In genomic region chr11:73876424-73877300, GRCh38 we compare ENCODE assay signal across 1 cellular context.
TF ChIP-seq lines count a peak whose summit lies in the region.

Gene COA4 (minus strand): TSS chr11:73876846. CDS start chr11:73873378, 3,468 bp downstream.
Gene PAAF1 (plus strand): TSS chr11:73876999. CDS start chr11:73877022, 23 bp downstream.

TF ChIP-seq in HepG2, 621 proteins besides CTCF, POLR2A, EP300 and RAD21 (continued from another document and continues in another):
- TF ChIP-seq ZNF770 (CRISPR knock-in tag; IDR thresholded peaks at IDR 0.05) (no peak), HNRNPH1 (optimal IDR thresholded peaks at IDR 0.05; ENCODE audit: low read depth, low read length) (peak; percentile 64), PRDM4 (CRISPR knock-in tag; IDR thresholded peaks at IDR 0.05; ENCODE audit: borderline replicate concordance) (0 out of 2 replicates have a peak, but pooled peaks have one; percentile 19), ETV5 (CRISPR knock-in tag; IDR thresholded peaks at IDR 0.05; ENCODE audit: borderline replicate concordance) (peak; percentile 70), ZSCAN31 (CRISPR knock-in tag; IDR thresholded peaks at IDR 0.05; ENCODE audit: low read depth) (peak; percentile 93; the same call in 1 of the 2 replicates), HOXA3 (CRISPR knock-in tag; IDR thresholded peaks at IDR 0.05) (peak; percentile 79; the same call in 1 of the 2 replicates), ZNF432 (CRISPR knock-in tag; IDR thresholded peaks at IDR 0.05; ENCODE audit: borderline replicate concordance) (no peak), ZNF12 (CRISPR knock-in tag; IDR thresholded peaks at IDR 0.05) (peak; percentile 22; the same call in 1 of the 2 replicates), IRX3 (CRISPR knock-in tag; IDR thresholded peaks at IDR 0.05; ENCODE audit: borderline replicate concordance, low read depth) (no peak), RELA (CRISPR knock-in tag; IDR thresholded peaks at IDR 0.05) (peak; percentile 38; the same call in 1 of the 2 replicates), ZNF713 (CRISPR knock-in tag; IDR thresholded peaks at IDR 0.05) (peak; percentile 66; the same call in 1 of the 2 replicates), ZNF224 (CRISPR knock-in tag; IDR thresholded peaks at IDR 0.05) (no peak), MLXIP (CRISPR knock-in tag; IDR thresholded peaks at IDR 0.05; ENCODE audit: borderline replicate concordance) (no peak), IRF2 (CRISPR knock-in tag; IDR thresholded peaks at IDR 0.05) (peak; percentile 72), ZNF709 (CRISPR knock-in tag; IDR thresholded peaks at IDR 0.05) (peak; percentile 73), NFKB2 (CRISPR knock-in tag; IDR thresholded peaks at IDR 0.05; ENCODE audit: borderline replicate concordance) (peak; percentile 96; the same call in 1 of the 2 replicates), ZNF570 (CRISPR knock-in tag; IDR thresholded peaks at IDR 0.05; ENCODE audit: borderline replicate concordance) (no peak), KDM6A (CRISPR knock-in tag; IDR thresholded peaks at IDR 0.05; ENCODE audit: low read depth) (0 out of 2 replicates have a peak, but pooled peaks have one; percentile 24), ZNF446 (CRISPR knock-in tag; IDR thresholded peaks at IDR 0.05) (no peak; the same call in 1 of the 2 replicates), ZNF605 (CRISPR knock-in tag; IDR thresholded peaks at IDR 0.05) (peak; percentile 87), MYPOP (CRISPR knock-in tag; IDR thresholded peaks at IDR 0.05) (peak; percentile 52), ZNF550 (CRISPR knock-in tag; IDR thresholded peaks at IDR 0.05; ENCODE audit: borderline replicate concordance) (peak; percentile 84; the same call in 1 of the 2 replicates), ZNF766 (CRISPR knock-in tag; IDR thresholded peaks at IDR 0.05; ENCODE audit: borderline replicate concordance) (peak; percentile 60; the same call in 1 of the 2 replicates), ETV6 (CRISPR knock-in tag; conservative IDR thresholded peaks at IDR 0.05) (no peak; the same call in 1 of the 2 replicates), CBX2 (IDR thresholded peaks at IDR 0.05; ENCODE audit: low read depth, low read length) (no peak), CBX2 (CRISPR knock-in tag; IDR thresholded peaks at IDR 0.05; ENCODE audit: low read depth) (no peak), ZNF253 (CRISPR knock-in tag; IDR thresholded peaks at IDR 0.05; ENCODE audit: borderline replicate concordance) (peak; percentile 75; the same call in 1 of the 2 replicates), MYC (CRISPR knock-in tag; IDR thresholded peaks at IDR 0.05; ENCODE audit: borderline replicate concordance) (peak; percentile 99), ZBTB40 (IDR thresholded peaks at IDR 0.05) (peak; percentile 50), ZBTB40 (CRISPR knock-in tag; IDR thresholded peaks at IDR 0.05) (peak; percentile 51; the same call in 1 of the 2 replicates), SSRP1 (CRISPR knock-in tag; IDR thresholded peaks at IDR 0.05) (0 out of 2 replicates have a peak, but pooled peaks have one; percentile 75), ZNF383 (CRISPR knock-in tag; IDR thresholded peaks at IDR 0.05; ENCODE audit: borderline replicate concordance) (no peak), RFXAP (CRISPR knock-in tag; IDR thresholded peaks at IDR 0.05; ENCODE audit: borderline replicate concordance) (no peak), SETDB1 (CRISPR knock-in tag; IDR thresholded peaks at IDR 0.05; ENCODE audit: borderline replicate concordance) (no peak), EEA1 (CRISPR knock-in tag; IDR thresholded peaks at IDR 0.05; ENCODE audit: borderline replicate concordance) (no peak; the same call in 1 of the 2 replicates), ZNF335 (CRISPR knock-in tag; IDR thresholded peaks at IDR 0.05) (peak; percentile 63; the same call in 1 of the 2 replicates), ZNF101 (CRISPR knock-in tag; IDR thresholded peaks at IDR 0.05; ENCODE audit: borderline replicate concordance, low read depth) (no peak), HNRNPL (IDR thresholded peaks at IDR 0.05; ENCODE audit: low read depth, low read length) (peak; percentile 74; the same call in 1 of the 2 replicates), BRD4 (CRISPR knock-in tag; IDR thresholded peaks at IDR 0.05) (peak; percentile 70; the same call in 1 of the 2 replicates), FLYWCH1 (CRISPR knock-in tag; IDR thresholded peaks at IDR 0.05) (no peak), ZNF589 (CRISPR knock-in tag; conservative IDR thresholded peaks at IDR 0.05) (no peak), AGO1 (IDR thresholded peaks at IDR 0.05; ENCODE audit: low read depth, low read length, poor library complexity, severe bottlenecking) (no peak), NFIC (IDR thresholded peaks at IDR 0.05; ENCODE audit: low read length) (no peak)
